21 cellular contexts compared by ENCODE assay signal in genomic region chr21:43210454-43211084, GRCh38. TPM values are rescaled to one million over a fixed set of nuclear protein-coding genes. Genes with fewer than 3 reads are reported as not detected.
A peak's percentile ranks its signal among the peaks of the same experiment; 100 is the strongest.
DNase-seq lines count a peak whose midpoint lies in the region; ATAC-seq and TF ChIP-seq lines count a peak whose summit lies in the region.
"Had no signal": no experiment of that assay in that cellular context is flagged by ENCODE, and none has a peak within 500 bp of the region (broad histone marks: within the 10 kb centered on the region; RNA-seq: fewer than 3 reads in every experiment).

No MANE protein-coding gene starts in this region.

- H3K4me1 ChIP-seq in right atrium auricular region: peaks cover 0 to 10% of the 10 kb centered on the region in 2 donors
- H3K4me1 ChIP-seq: psoas muscle had no signal

- ATAC-seq in Right ventricle myocardium inferior: peak; percentile 22
- no peak for ATAC-seq in naive B cell (ENCODE audit: low read depth in 2 of 2)
- no peak for ATAC-seq in HG03108 (IDR thresholded peaks at IDR 0.05; ENCODE audit: unreplicated experiment)
- ATAC-seq: activated T-helper 17 cell treated with anti-CD3 and anti-CD28 coated beads, Interleukin-2, amount 50 U/mL, for 72 hours; naive thymus-derived CD4-positive, alpha-beta T cell; T-cell had no signal

- H3K36me3 ChIP-seq in right atrium auricular region: no peaks in the 10 kb centered on the region

- TF ChIP-seq CTCF in right atrium auricular region (IDR thresholded peaks at IDR 0.05) (no peak), chondrocyte (IDR thresholded peaks at IDR 0.05) (no peak)

- peak; percentile 20 for DNase-seq in Right ventricle myocardium inferior (ENCODE audit: missing footprints)
- DNase-seq in right atrium auricular region (ENCODE audit: low spot score): no peak
- no peak for DNase-seq in chondrocyte (ENCODE audit: low spot score)
- DNase-seq in naive B cell: no peak
- DNase-seq in ureter (ENCODE audit: low spot score): peak; percentile 35
- no peak for DNase-seq in glomerular visceral epithelial cell (ENCODE audit: extremely low spot score)
- DNase-seq in NCI-H774 (lab: John Stamatoyannopoulos, UW): no peak
- DNase-seq: CD4-positive, alpha-beta T cell; DMS79 treated with DMSO at 0.1 percent for 48 hours; naive thymus-derived CD4-positive, alpha-beta T cell; NCI-H748 treated with DMSO at 0.1 percent for 48 hours; stimulated activated CD4-positive, alpha-beta T cell treated with anti-CD3 and anti-CD28 coated beads, Interleukin-15, amount 100 ng/mL, for 24 hours; stimulated activated naive CD4-positive, alpha-beta T cell treated with Interleukin-2 at 50 U/mL for 16 hours had no signal

- no peaks in the 10 kb centered on the region for H3K9me3 Mint-ChIP-seq in chondrocyte (ENCODE audit: low read depth)
- H3K9me3 Mint-ChIP-seq in naive B cell: peaks cover 0 to 4% (median 0%) of the 10 kb centered on the region in 7 donors
- H3K9me3 Mint-ChIP-seq: activated T-helper 17 cell treated with anti-CD3 and anti-CD28 coated beads, Interleukin-2, amount 50 U/mL, for 72 hours; CD4-positive, alpha-beta T cell; naive thymus-derived CD4-positive, alpha-beta T cell; T-cell had no signal

- H3K9me3 ChIP-seq in right atrium auricular region: no peaks in the 10 kb centered on the region
- H3K9me3 ChIP-seq: psoas muscle had no signal

- peak overlapping the region; percentile 77 for H3K27ac Mint-ChIP-seq in chondrocyte (ENCODE audit: unreplicated experiment)
- peak overlapping the region in 4 of 6 donors; percentile 18 to 79 (median 64) for H3K27ac Mint-ChIP-seq in naive B cell
- H3K27ac Mint-ChIP-seq: activated T-helper 17 cell treated with anti-CD3 and anti-CD28 coated beads, Interleukin-2, amount 50 U/mL, for 72 hours; CD4-positive, alpha-beta T cell; naive thymus-derived CD4-positive, alpha-beta T cell; T-cell had no signal

- H3K4me1 Mint-ChIP-seq in chondrocyte (ENCODE audit: low read depth) (peaks cover 15% of the 10 kb centered on the region), naive B cell (peaks cover 0 to 4% (median 0%) of the 10 kb centered on the region in 3 donors)
- H3K4me1 Mint-ChIP-seq: activated T-helper 17 cell treated with anti-CD3 and anti-CD28 coated beads, Interleukin-2, amount 50 U/mL, for 72 hours; naive thymus-derived CD4-positive, alpha-beta T cell; T-cell had no signal

- no peaks in the 10 kb centered on the region for H3K27me3 ChIP-seq in right atrium auricular region

- H3K27ac ChIP-seq in right atrium auricular region: no peak overlapping the region
- H3K27ac ChIP-seq: psoas muscle had no signal

- intact Hi-C loops in Right ventricle myocardium inferior (cut with DNase I): no loop called here

- H3K36me3 Mint-ChIP-seq in chondrocyte (ENCODE audit: low read depth): no peaks in the 10 kb centered on the region
- H3K36me3 Mint-ChIP-seq in naive B cell: no peaks in the 10 kb centered on the region
- H3K36me3 Mint-ChIP-seq: naive thymus-derived CD4-positive, alpha-beta T cell; T-cell had no signal

- H3K4me3 ChIP-seq in right atrium auricular region: no peak overlapping the region
- H3K4me3 ChIP-seq: K562, psoas muscle had no signal

- H3K4me3 Mint-ChIP-seq in chondrocyte (ENCODE audit: unreplicated experiment): no peak overlapping the region
- H3K4me3 Mint-ChIP-seq in naive B cell: no peak overlapping the region
- H3K4me3 Mint-ChIP-seq: activated T-helper 17 cell treated with anti-CD3 and anti-CD28 coated beads, Interleukin-2, amount 50 U/mL, for 72 hours; CD4-positive, alpha-beta T cell; naive thymus-derived CD4-positive, alpha-beta T cell; T-cell had no signal

- H3K27me3 Mint-ChIP-seq in chondrocyte (ENCODE audit: low read depth) (peaks cover 11% of the 10 kb centered on the region), naive B cell (peaks cover 15 to 39% (median 31%) of the 10 kb centered on the region in 3 donors)

RNA-seq across cellular contexts. Expression of gene CRYAA, which starts 41.8 kb away (rescaled TPM):
- total RNA-seq in Right ventricle myocardium inferior (not detected), right atrium auricular region (not detected), chondrocyte (not detected in 3 replicates), ureter (not detected)
- polyA plus RNA-seq in naive B cell (ENCODE audit: low read depth in 6 of 6): not detected
- total RNA-seq: activated T-helper 17 cell treated with anti-CD3 and anti-CD28 coated beads, Interleukin-2, amount 50 U/mL, for 72 hours; CD4-positive, alpha-beta T cell; frontal cortex; H4; K562; naive thymus-derived CD4-positive, alpha-beta T cell; psoas muscle; T-cell; urinary bladder had no signal
- polyA plus RNA-seq: K562; naive thymus-derived CD4-positive, alpha-beta T cell; psoas muscle; urinary bladder had no signal

Comparison
In these comparisons a context has a peak if more than half of its experiments do, and no peak if none do; other contexts are left out.
1. DNase-seq: peak in Right ventricle myocardium inferior (single experiment) and ureter (single experiment); none in right atrium auricular region (single experiment), chondrocyte (single experiment), naive B cell (single experiment), glomerular visceral epithelial cell (single experiment) and NCI-H774 (single experiment).